Comparison of ENCODE assay signal across 1 cellular context in the genomic region with DNA sequence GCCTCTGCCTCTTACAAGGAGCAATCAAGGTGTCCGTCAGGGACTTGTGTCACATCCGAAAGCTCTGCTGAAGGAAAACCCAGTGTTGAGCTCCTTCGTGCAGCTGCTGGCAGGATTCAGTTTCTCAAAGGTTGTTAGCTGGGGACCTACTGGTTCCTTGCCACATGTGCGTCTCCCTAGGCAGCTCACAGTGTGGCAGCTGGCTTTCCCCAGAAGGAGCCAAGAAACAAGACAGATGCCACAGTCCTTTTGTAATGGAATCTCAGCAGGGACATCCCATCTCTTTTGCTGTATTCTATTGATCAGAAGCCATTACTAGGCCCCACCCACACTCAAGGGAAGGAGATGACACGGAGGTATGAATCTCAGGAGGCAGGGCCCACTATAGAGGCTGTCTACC.
TF ChIP-seq lines count a peak whose summit lies in the region.

No MANE protein-coding gene starts in this region.

TF ChIP-seq in GM23338, 12 proteins besides CTCF, POLR2A, EP300 and RAD21 (continued from another document):
- TF ChIP-seq, protein P1, sequence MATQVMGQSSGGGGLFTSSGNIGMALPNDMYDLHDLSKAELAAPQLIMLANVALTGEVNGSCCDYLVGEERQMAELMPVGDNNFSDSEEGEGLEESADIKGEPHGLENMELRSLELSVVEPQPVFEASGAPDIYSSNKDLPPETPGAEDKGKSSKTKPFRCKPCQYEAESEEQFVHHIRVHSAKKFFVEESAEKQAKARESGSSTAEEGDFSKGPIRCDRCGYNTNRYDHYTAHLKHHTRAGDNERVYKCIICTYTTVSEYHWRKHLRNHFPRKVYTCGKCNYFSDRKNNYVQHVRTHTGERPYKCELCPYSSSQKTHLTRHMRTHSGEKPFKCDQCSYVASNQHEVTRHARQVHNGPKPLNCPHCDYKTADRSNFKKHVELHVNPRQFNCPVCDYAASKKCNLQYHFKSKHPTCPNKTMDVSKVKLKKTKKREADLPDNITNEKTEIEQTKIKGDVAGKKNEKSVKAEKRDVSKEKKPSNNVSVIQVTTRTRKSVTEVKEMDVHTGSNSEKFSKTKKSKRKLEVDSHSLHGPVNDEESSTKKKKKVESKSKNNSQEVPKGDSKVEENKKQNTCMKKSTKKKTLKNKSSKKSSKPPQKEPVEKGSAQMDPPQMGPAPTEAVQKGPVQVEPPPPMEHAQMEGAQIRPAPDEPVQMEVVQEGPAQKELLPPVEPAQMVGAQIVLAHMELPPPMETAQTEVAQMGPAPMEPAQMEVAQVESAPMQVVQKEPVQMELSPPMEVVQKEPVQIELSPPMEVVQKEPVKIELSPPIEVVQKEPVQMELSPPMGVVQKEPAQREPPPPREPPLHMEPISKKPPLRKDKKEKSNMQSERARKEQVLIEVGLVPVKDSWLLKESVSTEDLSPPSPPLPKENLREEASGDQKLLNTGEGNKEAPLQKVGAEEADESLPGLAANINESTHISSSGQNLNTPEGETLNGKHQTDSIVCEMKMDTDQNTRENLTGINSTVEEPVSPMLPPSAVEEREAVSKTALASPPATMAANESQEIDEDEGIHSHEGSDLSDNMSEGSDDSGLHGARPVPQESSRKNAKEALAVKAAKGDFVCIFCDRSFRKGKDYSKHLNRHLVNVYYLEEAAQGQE (IDR thresholded peaks at IDR 0.05; ENCODE audit: unreplicated experiment) = no peak
- TF ChIP-seq ZNF331 (CRISPR knock-in tag; IDR thresholded peaks at IDR 0.05; ENCODE audit: low read depth) (no peak), STAT1 (IDR thresholded peaks at IDR 0.05; ENCODE audit: unreplicated experiment) (no peak)
- TF ChIP-seq, protein P2, sequence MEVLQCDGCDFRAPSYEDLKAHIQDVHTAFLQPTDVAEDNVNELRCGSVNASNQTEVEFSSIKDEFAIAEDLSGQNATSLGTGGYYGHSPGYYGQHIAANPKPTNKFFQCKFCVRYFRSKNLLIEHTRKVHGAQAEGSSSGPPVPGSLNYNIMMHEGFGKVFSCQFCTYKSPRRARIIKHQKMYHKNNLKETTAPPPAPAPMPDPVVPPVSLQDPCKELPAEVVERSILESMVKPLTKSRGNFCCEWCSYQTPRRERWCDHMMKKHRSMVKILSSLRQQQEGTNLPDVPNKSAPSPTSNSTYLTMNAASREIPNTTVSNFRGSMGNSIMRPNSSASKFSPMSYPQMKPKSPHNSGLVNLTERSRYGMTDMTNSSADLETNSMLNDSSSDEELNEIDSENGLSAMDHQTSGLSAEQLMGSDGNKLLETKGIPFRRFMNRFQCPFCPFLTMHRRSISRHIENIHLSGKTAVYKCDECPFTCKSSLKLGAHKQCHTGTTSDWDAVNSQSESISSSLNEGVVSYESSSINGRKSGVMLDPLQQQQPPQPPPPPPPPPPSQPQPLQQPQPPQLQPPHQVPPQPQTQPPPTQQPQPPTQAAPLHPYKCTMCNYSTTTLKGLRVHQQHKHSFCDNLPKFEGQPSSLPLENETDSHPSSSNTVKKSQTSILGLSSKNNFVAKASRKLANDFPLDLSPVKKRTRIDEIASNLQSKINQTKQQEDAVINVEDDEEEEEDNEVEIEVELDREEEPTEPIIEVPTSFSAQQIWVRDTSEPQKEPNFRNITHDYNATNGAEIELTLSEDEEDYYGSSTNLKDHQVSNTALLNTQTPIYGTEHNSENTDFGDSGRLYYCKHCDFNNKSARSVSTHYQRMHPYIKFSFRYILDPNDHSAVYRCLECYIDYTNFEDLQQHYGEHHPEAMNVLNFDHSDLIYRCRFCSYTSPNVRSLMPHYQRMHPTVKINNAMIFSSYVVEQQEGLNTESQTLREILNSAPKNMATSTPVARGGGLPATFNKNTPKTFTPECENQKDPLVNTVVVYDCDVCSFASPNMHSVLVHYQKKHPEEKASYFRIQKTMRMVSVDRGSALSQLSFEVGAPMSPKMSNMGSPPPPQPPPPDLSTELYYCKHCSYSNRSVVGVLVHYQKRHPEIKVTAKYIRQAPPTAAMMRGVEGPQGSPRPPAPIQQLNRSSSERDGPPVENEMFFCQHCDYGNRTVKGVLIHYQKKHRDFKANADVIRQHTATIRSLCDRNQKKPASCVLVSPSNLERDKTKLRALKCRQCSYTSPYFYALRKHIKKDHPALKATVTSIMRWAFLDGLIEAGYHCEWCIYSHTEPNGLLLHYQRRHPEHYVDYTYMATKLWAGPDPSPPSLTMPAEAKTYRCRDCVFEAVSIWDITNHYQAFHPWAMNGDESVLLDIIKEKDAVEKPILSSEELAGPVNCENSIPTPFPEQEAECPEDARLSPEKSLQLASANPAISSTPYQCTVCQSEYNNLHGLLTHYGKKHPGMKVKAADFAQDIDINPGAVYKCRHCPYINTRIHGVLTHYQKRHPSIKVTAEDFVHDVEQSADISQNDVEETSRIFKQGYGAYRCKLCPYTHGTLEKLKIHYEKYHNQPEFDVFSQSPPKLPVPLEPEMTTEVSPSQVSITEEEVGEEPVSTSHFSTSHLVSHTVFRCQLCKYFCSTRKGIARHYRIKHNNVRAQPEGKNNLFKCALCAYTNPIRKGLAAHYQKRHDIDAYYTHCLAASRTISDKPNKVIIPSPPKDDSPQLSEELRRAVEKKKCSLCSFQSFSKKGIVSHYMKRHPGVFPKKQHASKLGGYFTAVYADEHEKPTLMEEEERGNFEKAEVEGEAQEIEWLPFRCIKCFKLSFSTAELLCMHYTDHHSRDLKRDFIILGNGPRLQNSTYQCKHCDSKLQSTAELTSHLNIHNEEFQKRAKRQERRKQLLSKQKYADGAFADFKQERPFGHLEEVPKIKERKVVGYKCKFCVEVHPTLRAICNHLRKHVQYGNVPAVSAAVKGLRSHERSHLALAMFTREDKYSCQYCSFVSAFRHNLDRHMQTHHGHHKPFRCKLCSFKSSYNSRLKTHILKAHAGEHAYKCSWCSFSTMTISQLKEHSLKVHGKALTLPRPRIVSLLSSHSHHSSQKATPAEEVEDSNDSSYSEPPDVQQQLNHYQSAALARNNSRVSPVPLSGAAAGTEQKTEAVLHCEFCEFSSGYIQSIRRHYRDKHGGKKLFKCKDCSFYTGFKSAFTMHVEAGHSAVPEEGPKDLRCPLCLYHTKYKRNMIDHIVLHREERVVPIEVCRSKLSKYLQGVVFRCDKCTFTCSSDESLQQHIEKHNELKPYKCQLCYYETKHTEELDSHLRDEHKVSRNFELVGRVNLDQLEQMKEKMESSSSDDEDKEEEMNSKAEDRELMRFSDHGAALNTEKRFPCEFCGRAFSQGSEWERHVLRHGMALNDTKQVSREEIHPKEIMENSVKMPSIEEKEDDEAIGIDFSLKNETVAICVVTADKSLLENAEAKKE (CRISPR knock-in tag; IDR thresholded peaks at IDR 0.05) = no peak
